In genomic region chr1:154270833-154271232, GRCh38 we compare ENCODE assay signal across 1 cellular context.
TF ChIP-seq lines count a peak whose summit lies in the region.

No MANE protein-coding gene starts in this region.

TF ChIP-seq in GM23338, 12 proteins besides CTCF, POLR2A, EP300 and RAD21 (continued from another document):
- no peak for TF ChIP-seq ZNF462 (CRISPR knock-in tag; IDR thresholded peaks at IDR 0.05)
- TF ChIP-seq EZH2 (IDR thresholded peaks at IDR 0.05; ENCODE audit: low read depth, unreplicated experiment) = no peak
TF ChIP-seq in GM23338: peak in this region for 0.
